ENCODE assay signal across 15 cellular contexts in genomic region chr3:99862208-99862607, GRCh38. TPM values are rescaled to one million over a fixed set of nuclear protein-coding genes. Genes with fewer than 3 reads are reported as not detected.
DNase-seq lines count a peak whose midpoint lies in the region; ATAC-seq and TF ChIP-seq lines count a peak whose summit lies in the region.
"Had no signal": no experiment of that assay in that cellular context is flagged by ENCODE, and none has a peak within 500 bp of the region (broad histone marks: within the 10 kb centered on the region; RNA-seq: fewer than 3 reads in every experiment).

No MANE protein-coding gene starts in this region.

- no peak overlapping the region for H3K4me3 ChIP-seq in foreskin fibroblast (ENCODE audit: low read depth in 1 of 2, low read length in 2 of 2)

- TF ChIP-seq CTCF in foreskin fibroblast (IDR thresholded peaks at IDR 0.05; ENCODE audit: low read depth, low read length) = no peak

- DNase-seq in GM04503 (ENCODE audit: low read depth) (peak; percentile 78), foreskin fibroblast (peak; percentile 77 to 79), SKM-1 (lab: John Stamatoyannopoulos, UW; ENCODE audit: unreplicated experiment) (no peak), substantia nigra (lab: John Stamatoyannopoulos, UW) (no peak), cerebellum (ENCODE audit: low spot score) (no peak)
- no peak for DNase-seq in stimulated activated naive B cell treated with anti-CD40 and anti-IgM and Interleukin-4, amounts not matched to agents 10 μg/mL and 1 μg/mL and 100 μg/mL, for 72 hours
- no peak for DNase-seq in effector memory CD8-positive, alpha-beta T cell
- DNase-seq: activated naive CD8-positive, alpha-beta T cell treated with anti-CD3 and anti-CD28 coated beads, Interleukin-2, amount 50 U/mL, for 24 hours; endodermal cell; GF-D8; mammary epithelial cell; NCI-H1694; NCI-H82 had no signal

- no peak overlapping the region for H3K27ac Mint-ChIP-seq in stimulated activated naive B cell treated with anti-CD40 and anti-IgM and Interleukin-4, amounts not matched to agents 10 μg/mL and 1 μg/mL and 100 μg/mL, for 72 hours
- no peak overlapping the region for H3K27ac Mint-ChIP-seq in effector memory CD8-positive, alpha-beta T cell
- H3K27ac Mint-ChIP-seq: activated naive CD8-positive, alpha-beta T cell treated with anti-CD3 and anti-CD28 coated beads, Interleukin-2, amount 50 U/mL, for 24 hours; endodermal cell had no signal

- peak; percentile 54 for ATAC-seq in SK-N-SH treated with all-trans-retinoic acid at 6 μM for 48 hours
- peak; percentile 45 to 46 for ATAC-seq in stimulated activated naive B cell treated with anti-CD40 and anti-IgM and Interleukin-4, amounts not matched to agents 10 μg/mL and 1 μg/mL and 100 μg/mL, for 72 hours (replicated peaks)
- no peak for ATAC-seq in effector memory CD8-positive, alpha-beta T cell (replicated peaks)
- ATAC-seq: activated naive CD8-positive, alpha-beta T cell treated with anti-CD3 and anti-CD28 coated beads, Interleukin-2, amount 50 U/mL, for 24 hours had no signal

- no peak overlapping the region for H3K27ac ChIP-seq in substantia nigra (ENCODE audit: low read depth, low read length, poor library complexity, severe bottlenecking)
- H3K27ac ChIP-seq: neutrophil had no signal

- peaks cover 0 to 2% of the 10 kb centered on the region in 2 donors for H3K9me3 Mint-ChIP-seq in stimulated activated naive B cell treated with anti-CD40 and anti-IgM and Interleukin-4, amounts not matched to agents 10 μg/mL and 1 μg/mL and 100 μg/mL, for 72 hours
- no peaks in the 10 kb centered on the region for H3K9me3 Mint-ChIP-seq in effector memory CD8-positive, alpha-beta T cell
- H3K9me3 Mint-ChIP-seq: activated naive CD8-positive, alpha-beta T cell treated with anti-CD3 and anti-CD28 coated beads, Interleukin-2, amount 50 U/mL, for 24 hours had no signal

- H3K4me1 Mint-ChIP-seq in stimulated activated naive B cell treated with anti-CD40 and anti-IgM and Interleukin-4, amounts not matched to agents 10 μg/mL and 1 μg/mL and 100 μg/mL, for 72 hours = peaks cover 12 to 38% of the 10 kb centered on the region in 2 donors
- H3K4me1 Mint-ChIP-seq in effector memory CD8-positive, alpha-beta T cell (ENCODE audit: low read depth in 2 of 2) = peaks cover 11 to 14% of the 10 kb centered on the region in 2 donors

- H3K4me3 Mint-ChIP-seq in stimulated activated naive B cell treated with anti-CD40 and anti-IgM and Interleukin-4, amounts not matched to agents 10 μg/mL and 1 μg/mL and 100 μg/mL, for 72 hours = no peak overlapping the region
- no peak overlapping the region for H3K4me3 Mint-ChIP-seq in effector memory CD8-positive, alpha-beta T cell
- H3K4me3 Mint-ChIP-seq: activated naive CD8-positive, alpha-beta T cell treated with anti-CD3 and anti-CD28 coated beads, Interleukin-2, amount 50 U/mL, for 24 hours; endodermal cell had no signal

- peaks cover 22 to 38% of the 10 kb centered on the region in 2 donors for H3K36me3 Mint-ChIP-seq in stimulated activated naive B cell treated with anti-CD40 and anti-IgM and Interleukin-4, amounts not matched to agents 10 μg/mL and 1 μg/mL and 100 μg/mL, for 72 hours
- H3K36me3 Mint-ChIP-seq in effector memory CD8-positive, alpha-beta T cell (ENCODE audit: insufficient read depth) = no peaks in the 10 kb centered on the region

- no peaks in the 10 kb centered on the region for H3K27me3 Mint-ChIP-seq in stimulated activated naive B cell treated with anti-CD40 and anti-IgM and Interleukin-4, amounts not matched to agents 10 μg/mL and 1 μg/mL and 100 μg/mL, for 72 hours
- H3K27me3 Mint-ChIP-seq in effector memory CD8-positive, alpha-beta T cell = no peaks in the 10 kb centered on the region
- H3K27me3 Mint-ChIP-seq: activated naive CD8-positive, alpha-beta T cell treated with anti-CD3 and anti-CD28 coated beads, Interleukin-2, amount 50 U/mL, for 24 hours had no signal

TF ChIP-seq in SK-N-SH treated with all-trans-retinoic acid at 6 μM for 48 hours, 23 proteins besides CTCF, POLR2A, EP300 and RAD21:
- TF ChIP-seq PPARA (CRISPR knock-in tag; IDR thresholded peaks at IDR 0.05; ENCODE audit: borderline replicate concordance) (no peak), ZFP3 (CRISPR knock-in tag; IDR thresholded peaks at IDR 0.05) (no peak), ZFP30 (CRISPR knock-in tag; IDR thresholded peaks at IDR 0.05) (no peak), RARB (CRISPR knock-in tag; IDR thresholded peaks at IDR 0.05) (no peak), TCF4 (CRISPR knock-in tag; IDR thresholded peaks at IDR 0.05; ENCODE audit: borderline replicate concordance) (no peak), CSDC2 (CRISPR knock-in tag; IDR thresholded peaks at IDR 0.05) (no peak), ZC3H10 (CRISPR knock-in tag; IDR thresholded peaks at IDR 0.05) (no peak), ESRRG (CRISPR knock-in tag; IDR thresholded peaks at IDR 0.05) (no peak), ISL1 (CRISPR knock-in tag; IDR thresholded peaks at IDR 0.05) (peak; percentile 68), TOX (CRISPR knock-in tag; IDR thresholded peaks at IDR 0.05; ENCODE audit: borderline replicate concordance) (peak; percentile 10; the same call in 1 of the 2 replicates), PATZ1 (CRISPR knock-in tag; IDR thresholded peaks at IDR 0.05; ENCODE audit: borderline replicate concordance) (no peak), ARNTL (CRISPR knock-in tag; IDR thresholded peaks at IDR 0.05; ENCODE audit: borderline replicate concordance, low read depth) (no peak)
TF ChIP-seq in SK-N-SH treated with all-trans-retinoic acid at 6 μM for 48 hours: peak in this region for 2.

RNA-seq across cellular contexts. Expression of gene CMSS1, which starts 44.5 kb away (rescaled TPM):
- total RNA-seq in cerebellum = 13.6 TPM

Comparison
In these comparisons a context has a peak if more than half of its experiments do, and no peak if none do; other contexts are left out.
1. DNase-seq: peak in GM04503 (single experiment) and foreskin fibroblast (2 of 2); none in stimulated activated naive B cell treated with anti-CD40 and anti-IgM and Interleukin-4, amounts not matched to agents 10 μg/mL and 1 μg/mL and 100 μg/mL, for 72 hours (single experiment), SKM-1 (single experiment), effector memory CD8-positive, alpha-beta T cell (0 of 3), substantia nigra (0 of 49) and cerebellum (single experiment).